Comparison of ENCODE assay signal across 16 cellular contexts in genomic region chr4:157291071-157291470, GRCh38.
DNase-seq lines count a peak whose midpoint lies in the region; ATAC-seq and TF ChIP-seq lines count a peak whose summit lies in the region.
"Had no signal": no experiment of that assay in that cellular context is flagged by ENCODE, and none has a peak within 500 bp of the region (broad histone marks: within the 10 kb centered on the region; RNA-seq: fewer than 3 reads in every experiment).

No MANE protein-coding gene starts in this region.

- H3K9me3 ChIP-seq in skeletal muscle satellite cell (replicated peaks; ENCODE audit: low read length) = no peaks in the 10 kb centered on the region
- H3K9me3 ChIP-seq: A549, SJCRH30, upper lobe of right lung had no signal

- H3K4me1 ChIP-seq in foreskin keratinocyte (no peaks in the 10 kb centered on the region), skeletal muscle satellite cell (ENCODE audit: control insufficient read depth, insufficient read depth, low read length) (no peaks in the 10 kb centered on the region)
- H3K4me1 ChIP-seq: A549, SJCRH30, upper lobe of right lung had no signal

- peak; percentile 9 for TF ChIP-seq CTCF in foreskin keratinocyte (conservative IDR thresholded peaks at IDR 0.05)

- no peaks in the 10 kb centered on the region for H3K36me3 ChIP-seq in skeletal muscle satellite cell (ENCODE audit: insufficient read depth, low read length)
- H3K36me3 ChIP-seq: SJCRH30, upper lobe of right lung had no signal

- H3K27me3 ChIP-seq in foreskin keratinocyte = no peaks in the 10 kb centered on the region
- no peaks in the 10 kb centered on the region for H3K27me3 ChIP-seq in skeletal muscle satellite cell (ENCODE audit: control insufficient read depth, insufficient read depth, low read length)
- H3K27me3 ChIP-seq: SJCRH30, upper lobe of right lung had no signal

- no peak overlapping the region for H3K4me3 ChIP-seq in skeletal muscle satellite cell (ENCODE audit: low read length)
- H3K4me3 ChIP-seq: A549, lung, SJCRH30, upper lobe of right lung had no signal

- no peak for ATAC-seq in foreskin keratinocyte
- ATAC-seq in activated CD4-positive, CD25-positive, alpha-beta regulatory T cell treated with anti-CD3 and anti-CD28 coated beads, Interleukin-2, amount 50 U/mL, for 24 hours = no peak
- ATAC-seq in HG03097 (IDR thresholded peaks at IDR 0.05; ENCODE audit: low FRiP score, unreplicated experiment) = no peak
- ATAC-seq in GM21526 (IDR thresholded peaks at IDR 0.05; ENCODE audit: low FRiP score, unreplicated experiment) = no peak
- ATAC-seq: A549; stimulated activated naive B cell treated with anti-CD40 and anti-IgM and Interleukin-4, amounts not matched to agents 10 μg/mL and 1 μg/mL and 100 μg/mL, for 72 hours; upper lobe of right lung had no signal

- no peak overlapping the region for H3K27ac ChIP-seq in foreskin keratinocyte
- H3K27ac ChIP-seq: A549, SJCRH30, upper lobe of right lung had no signal

- peak overlapping the region; percentile 72 for H3K4me2 ChIP-seq in skeletal muscle satellite cell (ENCODE audit: low read length)
- H3K4me2 ChIP-seq: A549 had no signal

- no peak overlapping the region for H3K9ac ChIP-seq in skeletal muscle satellite cell (ENCODE audit: low read depth, low read length)

- DNase-seq in NCI-H1694 treated with DMSO at 0.1 percent for 48 hours (lab: John Stamatoyannopoulos, UW) (peak; percentile 5), NCI-H1694 (lab: John Stamatoyannopoulos, UW) (no peak), NCI-H748 (lab: John Stamatoyannopoulos, UW; ENCODE audit: unreplicated experiment) (peak; percentile 4), foreskin keratinocyte (no peak)
- DNase-seq: activated effector memory CD4-positive, alpha-beta T cell treated with anti-CD3 and anti-CD28 coated beads, Interleukin-2, amount 50 U/mL, for 16 hours; anterior cingulate cortex; Karpas-422; SJCRH30; stimulated activated naive B cell treated with anti-CD40 and anti-IgM and Interleukin-4, amounts not matched to agents 10 μg/mL and 1 μg/mL and 100 μg/mL, for 72 hours; upper lobe of right lung had no signal

Comparison
In these comparisons a context has a peak if more than half of its experiments do, and no peak if none do; other contexts are left out.
1. DNase-seq: peak in NCI-H1694 treated with DMSO at 0.1 percent for 48 hours (single experiment) and NCI-H748 (single experiment); none in NCI-H1694 (single experiment) and foreskin keratinocyte (0 of 2).